ENCODE assay signal across 8 cellular contexts in genomic region chr7:151518781-151519044, GRCh38. TPM values are rescaled to one million over a fixed set of nuclear protein-coding genes. Genes with fewer than 3 reads are reported as not detected.
A peak's percentile ranks its signal among the peaks of the same experiment; 100 is the strongest.
DNase-seq lines count a peak whose midpoint lies in the region; ATAC-seq and TF ChIP-seq lines count a peak whose summit lies in the region.

No MANE protein-coding gene starts in this region.

- peaks cover 24% of the 10 kb centered on the region for H3K36me3 Mint-ChIP-seq in activated CD4-positive, alpha-beta T cell treated with anti-CD3 and anti-CD28 coated beads, Interleukin-2, amount 10 ng/mL, durations not matched to agents 24 days and 14 days (ENCODE audit: low read depth)
- peaks cover 13% of the 10 kb centered on the region for H3K36me3 Mint-ChIP-seq in activated naive CD8-positive, alpha-beta T cell treated with anti-CD3 and anti-CD28 coated beads, Interleukin-2, amount 10 ng/mL, durations not matched to agents 7 days and 5 days

- H3K4me1 ChIP-seq in testis = peaks cover 9% of the 10 kb centered on the region

- peaks cover 44% of the 10 kb centered on the region for H3K4me1 Mint-ChIP-seq in activated CD4-positive, alpha-beta T cell treated with anti-CD3 and anti-CD28 coated beads, Interleukin-2, amount 10 ng/mL, durations not matched to agents 24 days and 14 days
- H3K4me1 Mint-ChIP-seq in activated naive CD8-positive, alpha-beta T cell treated with anti-CD3 and anti-CD28 coated beads, Interleukin-2, amount 10 ng/mL, durations not matched to agents 7 days and 5 days = peaks cover 39% of the 10 kb centered on the region

- H3K4me3 ChIP-seq in testis = peak overlapping the region; percentile 79 to 93

- TF ChIP-seq CTCF in testis (IDR thresholded peaks at IDR 0.05) = no peak

- intact Hi-C loops in activated CD4-positive, alpha-beta T cell treated with anti-CD3 and anti-CD28 coated beads, Interleukin-2, amount 10 ng/mL, durations not matched to agents 24 days and 14 days (cut with micrococcal nuclease) = loop anchor here (1.0 to 10.0 kb wide), 5 partner anchors 47 to 816 kb away; partner anchors contain the start of gene GALNT11
- intact Hi-C loops in testis (cut with DNase I; ENCODE audit: low total_unique reads) = no loop called here

- no peak for ATAC-seq in activated naive CD8-positive, alpha-beta T cell treated with anti-CD3 and anti-CD28 coated beads, Interleukin-2, amount 10 ng/mL, durations not matched to agents 7 days and 5 days (ENCODE audit: low read depth)
- no peak for ATAC-seq in HG03039 (IDR thresholded peaks at IDR 0.05; ENCODE audit: unreplicated experiment)

- H3K27ac ChIP-seq in testis = peak overlapping the region; percentile 96 to 99

- TF ChIP-seq POLR2A in testis (IDR thresholded peaks at IDR 0.05) = no peak

- H3K27me3 ChIP-seq in testis = no peaks in the 10 kb centered on the region

- 0% methylated on average over 9 to 11 of the region's 11 CpGs for WGBS in testis, 2 donors

- peak overlapping the region; percentile 91 for H3K27ac Mint-ChIP-seq in activated CD4-positive, alpha-beta T cell treated with anti-CD3 and anti-CD28 coated beads, Interleukin-2, amount 10 ng/mL, durations not matched to agents 24 days and 14 days
- H3K27ac Mint-ChIP-seq in activated naive CD8-positive, alpha-beta T cell treated with anti-CD3 and anti-CD28 coated beads, Interleukin-2, amount 10 ng/mL, durations not matched to agents 7 days and 5 days = peak overlapping the region; percentile 92

- H3K4me3 Mint-ChIP-seq in activated CD4-positive, alpha-beta T cell treated with anti-CD3 and anti-CD28 coated beads, Interleukin-2, amount 10 ng/mL, durations not matched to agents 24 days and 14 days = peak overlapping the region; percentile 97
- peak overlapping the region; percentile 98 for H3K4me3 Mint-ChIP-seq in activated naive CD8-positive, alpha-beta T cell treated with anti-CD3 and anti-CD28 coated beads, Interleukin-2, amount 10 ng/mL, durations not matched to agents 7 days and 5 days

- no peaks in the 10 kb centered on the region for H3K36me3 ChIP-seq in testis (ENCODE audit: low read depth, missing control alignments)

- H3K9me3 Mint-ChIP-seq in activated CD4-positive, alpha-beta T cell treated with anti-CD3 and anti-CD28 coated beads, Interleukin-2, amount 10 ng/mL, durations not matched to agents 24 days and 14 days = no peaks in the 10 kb centered on the region
- H3K9me3 Mint-ChIP-seq in activated naive CD8-positive, alpha-beta T cell treated with anti-CD3 and anti-CD28 coated beads, Interleukin-2, amount 10 ng/mL, durations not matched to agents 7 days and 5 days = peaks cover 4% of the 10 kb centered on the region

- peaks cover 9% of the 10 kb centered on the region for H3K27me3 Mint-ChIP-seq in activated CD4-positive, alpha-beta T cell treated with anti-CD3 and anti-CD28 coated beads, Interleukin-2, amount 10 ng/mL, durations not matched to agents 24 days and 14 days
- peaks cover 4% of the 10 kb centered on the region for H3K27me3 Mint-ChIP-seq in activated naive CD8-positive, alpha-beta T cell treated with anti-CD3 and anti-CD28 coated beads, Interleukin-2, amount 10 ng/mL, durations not matched to agents 7 days and 5 days

- H3K9me3 ChIP-seq in testis = no peaks in the 10 kb centered on the region

- POLR2A ChIA-PET in activated naive CD8-positive, alpha-beta T cell treated with anti-CD3 and anti-CD28 coated beads, Interleukin-2, amount 10 ng/mL, durations not matched to agents 7 days and 5 days (lab: Charles Lee) = interaction anchor here (0.9 to 4.2 kb wide), 2 partner anchors 36 to 113 kb away, joined by 3 to 31 read pairs; no protein-coding TSS in a partner anchor

- no peak for DNase-seq in activated CD4-positive, alpha-beta T cell treated with anti-CD3 and anti-CD28 coated beads, Interleukin-2, amount 10 ng/mL, durations not matched to agents 24 days and 14 days
- DNase-seq in activated CD4-positive, alpha-beta T cell treated with anti-CD3 and anti-CD28 coated beads for 1 hour = no peak
- no peak for DNase-seq in activated naive CD8-positive, alpha-beta T cell treated with anti-CD3 and anti-CD28 coated beads, Interleukin-2, amount 10 ng/mL, durations not matched to agents 7 days and 5 days
- DNase-seq in kidney tubule cell (ENCODE audit: low spot score) = peak; percentile 42
- DNase-seq in testis = no peak
- DNase-seq in NCI-H2029 treated with DMSO at 0.1 percent for 48 hours (lab: John Stamatoyannopoulos, UW) = no peak
- DNase-seq in NCI-H128 (lab: John Stamatoyannopoulos, UW; ENCODE audit: unreplicated experiment) = no peak

RNA-seq across cellular contexts. Expression of gene RHEB, which starts 1.0 kb away (rescaled TPM):
- 55.4 and 62.5 TPM in 2 replicates for total RNA-seq in activated CD4-positive, alpha-beta T cell treated with anti-CD3 and anti-CD28 coated beads, Interleukin-2, amount 10 ng/mL, durations not matched to agents 24 days and 14 days
- 10 to 100 TPM; 73.0 to 78.9 TPM for total RNA-seq in activated naive CD8-positive, alpha-beta T cell treated with anti-CD3 and anti-CD28 coated beads, Interleukin-2, amount 10 ng/mL, durations not matched to agents 7 days and 5 days
- 10 to 100 TPM; 59.4 to 74.6 TPM for total RNA-seq in testis
- polyA plus RNA-seq in testis (ENCODE audit: insufficient read depth, low read depth, low replicate concordance) = 88.1 TPM
